ENCODE assay signal across 10 cellular contexts in the genomic region with DNA sequence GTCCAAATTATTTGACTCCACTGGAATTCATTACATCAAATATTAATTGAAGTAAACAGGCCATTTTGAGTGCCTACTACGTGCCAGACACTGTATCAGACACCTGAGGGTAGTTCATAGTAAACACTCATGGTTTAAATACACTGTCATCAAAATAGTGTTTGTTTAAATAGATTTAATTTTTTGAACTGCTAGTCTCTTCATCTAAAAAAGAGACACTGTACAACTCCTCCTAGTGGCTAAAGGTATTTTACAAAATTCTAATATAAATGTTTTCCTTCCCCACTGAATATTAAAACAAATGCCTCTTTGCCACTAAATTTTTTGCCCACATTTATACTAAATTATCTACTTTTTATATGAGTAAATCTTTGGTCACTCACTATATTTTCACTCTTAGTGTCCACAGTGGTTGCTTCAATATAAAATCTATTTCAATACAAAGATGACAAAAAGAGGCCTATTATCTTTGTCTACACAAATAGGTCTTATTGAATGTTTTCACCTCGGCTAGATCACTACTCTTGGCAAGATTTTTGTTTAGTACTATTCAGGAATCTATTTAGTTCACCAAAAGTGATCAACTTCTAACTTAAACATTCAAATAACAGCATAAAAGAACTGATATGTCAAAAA. TPM values are rescaled to one million over a fixed set of nuclear protein-coding genes. Genes with fewer than 3 reads are reported as not detected.
DNase-seq lines count a peak whose midpoint lies in the region; ATAC-seq and TF ChIP-seq lines count a peak whose summit lies in the region.
"Had no signal": no experiment of that assay in that cellular context is flagged by ENCODE, and none has a peak within 500 bp of the region (broad histone marks: within the 10 kb centered on the region; RNA-seq: fewer than 3 reads in every experiment).

No MANE protein-coding gene starts in this region.

- H3K27me3 ChIP-seq in IMR-90 (ENCODE audit: control insufficient read depth, insufficient read depth, low read length) (no peaks in the 10 kb centered on the region), body of pancreas (no peaks in the 10 kb centered on the region)

- H2BK15ac ChIP-seq in IMR-90 (ENCODE audit: low read depth, low read length), result peak overlapping the region; percentile 31; the same call in 1 of the 3 replicates

- no peak overlapping the region for H3K14ac ChIP-seq in IMR-90 (replicated peaks; ENCODE audit: low read depth, low read length)

- H3K27ac ChIP-seq in IMR-90 (ENCODE audit: insufficient read depth, low read length), result no peak overlapping the region
- H3K27ac ChIP-seq in body of pancreas, result no peak overlapping the region

- no peak overlapping the region for H3K23ac ChIP-seq in IMR-90 (ENCODE audit: low read depth, low read length)

- peaks cover 10% of the 10 kb centered on the region for H3K36me3 Mint-ChIP-seq in mesothelial cell of epicardium

- H3K36me3 ChIP-seq in IMR-90 (ENCODE audit: control insufficient read depth, insufficient read depth, low read length) (no peaks in the 10 kb centered on the region), body of pancreas (replicated peaks in 1 of 2; ENCODE audit: insufficient read depth in 1 of 2, low read depth in 2 of 2) (no peaks in the 10 kb centered on the region)

- H2BK20ac ChIP-seq in IMR-90 (ENCODE audit: low read depth, low read length), result no peak overlapping the region

- H3K4ac ChIP-seq in IMR-90 (ENCODE audit: low read depth, low read length), result no peak overlapping the region

- no peak overlapping the region for H4K5ac ChIP-seq in IMR-90 (ENCODE audit: low read depth, low read length)

- no peak overlapping the region for H3K4me3 Mint-ChIP-seq in mesothelial cell of epicardium

- no peak overlapping the region for H2AK9ac ChIP-seq in IMR-90 (replicated peaks; ENCODE audit: low read depth, low read length, poor library complexity)

- H4K20me1 ChIP-seq in IMR-90 (ENCODE audit: insufficient read depth, low read length), result no peaks in the 10 kb centered on the region

- no peak overlapping the region for H4K91ac ChIP-seq in IMR-90 (ENCODE audit: insufficient read depth, low read depth, low read length)

- H3K4me1 ChIP-seq in IMR-90 (ENCODE audit: control insufficient read depth, insufficient read depth, low read length) (no peaks in the 10 kb centered on the region), body of pancreas (no peaks in the 10 kb centered on the region)

- dilution Hi-C loops in IMR-90 (cut with HindIII; ENCODE audit: low sequenced_read_pairs, unreplicated experiment), result no loop called here

- POLR2A ChIA-PET in IMR-90 (lab: Charles Lee; ENCODE audit: unreplicated experiment), result no interaction called here

- no peaks in the 10 kb centered on the region for H3K4me1 Mint-ChIP-seq in mesothelial cell of epicardium

- no peaks in the 10 kb centered on the region for H3K27me3 Mint-ChIP-seq in mesothelial cell of epicardium (ENCODE audit: low read depth)

- H2BK5ac ChIP-seq in IMR-90 (ENCODE audit: low read depth, low read length, poor library complexity, severe bottlenecking), result no peak overlapping the region

- TF ChIP-seq CTCF in IMR-90 (conservative IDR thresholded peaks at IDR 0.05; ENCODE audit: low read depth, low read length) (peak; percentile 51), body of pancreas (IDR thresholded peaks at IDR 0.05) (peak in 5 of 7 experiments; percentile 11 to 38 (median 33)), mesothelial cell of epicardium (IDR thresholded peaks at IDR 0.05; ENCODE audit: unreplicated experiment) (peak; percentile 72)

- H2AK5ac ChIP-seq in IMR-90 (ENCODE audit: low read depth, low read length), result no peak overlapping the region

- H3K4me3 ChIP-seq in IMR-90 (ENCODE audit: insufficient read depth, low read depth, low read length) (no peak overlapping the region), body of pancreas (no peak overlapping the region)

- ATAC-seq in IMR-90 (ENCODE audit: low read depth) (no peak), body of pancreas (no peak), GM18520 (IDR thresholded peaks at IDR 0.05; ENCODE audit: unreplicated experiment) (no peak), GM18868 (IDR thresholded peaks at IDR 0.05; ENCODE audit: unreplicated experiment) (no peak)

- H2BK120ac ChIP-seq in IMR-90 (ENCODE audit: low read depth, low read length), result no peak overlapping the region

- WGBS in IMR-90 (ENCODE audit: extremely low coverage in 2 of 2, insufficient read length in 1 of 2), 2 experiments, result no CpG with 5 or more reads among the region's 2 CpGs
- 47 to 48% methylated on average over 2 of the region's 2 CpGs for WGBS in body of pancreas, 2 donors

- CTCF ChIA-PET in IMR-90 (lab: Yijun Ruan, JAX), result no interaction called here

- H3K4me2 ChIP-seq in IMR-90 (ENCODE audit: low read depth, low read length), result no peak overlapping the region

- BruUV-seq in IMR-90 (replicated peaks; lab: Mats Ljungman, UMichigan), result no TSS peak

- no peak overlapping the region for H4K8ac ChIP-seq in IMR-90 (ENCODE audit: low read depth in 2 of 2, low read length in 2 of 2)

- H3K9me3 Mint-ChIP-seq in mesothelial cell of epicardium, result peaks cover 13% of the 10 kb centered on the region

- H3K9ac ChIP-seq in IMR-90 (ENCODE audit: low read depth, low read length), result no peak overlapping the region

- intact Hi-C loops in IMR-90 (cut with micrococcal nuclease), result no loop called here
- intact Hi-C loops in body of pancreas (cut with DNase I), result no loop called here

- DNase-seq in CD1c-positive myeloid dendritic cell (ENCODE audit: extremely low spot score) (peak; percentile 42), IMR-90 (peak; percentile 10), body of pancreas (no peak), mesothelial cell of epicardium (ENCODE audit: low spot score in 2 of 2, unreplicated experiment in 2 of 2) (no peak), kidney glomerular epithelial cell (lab: John Stamatoyannopoulos, UW) (no peak)
- DNase-seq in stimulated activated naive CD4-positive, alpha-beta T cell (lab: John Stamatoyannopoulos, UW), result no peak
- DNase-seq: activated naive CD4-positive, alpha-beta T cell treated with Interleukin-2 at 50 U/mL for 16 hours; NCI-H2081 had no signal

- in situ Hi-C loops in IMR-90 (cut with MboI; ENCODE audit: low sequenced_read_pairs), result no loop called here

- H3K9me3 ChIP-seq in IMR-90 (ENCODE audit: control insufficient read depth, insufficient read depth, low read length), result no peaks in the 10 kb centered on the region
- no peaks in the 10 kb centered on the region for H3K9me3 ChIP-seq in body of pancreas

- H3K79me1 ChIP-seq in IMR-90 (ENCODE audit: low read depth in 1 of 2, low read length in 2 of 2), result peaks cover 3 to 10% of the 10 kb centered on the region in 2 experiments; a peak in 3 of 4 replicates

- no peak overlapping the region for H3K27ac Mint-ChIP-seq in mesothelial cell of epicardium

- TF ChIP-seq RAD21 in IMR-90 (IDR thresholded peaks at IDR 0.05; ENCODE audit: low read length), result peak; percentile 42

- no peak for TF ChIP-seq POLR2A in IMR-90 (IDR thresholded peaks at IDR 0.05; ENCODE audit: low read depth, low read length)
- no peak for TF ChIP-seq POLR2A in body of pancreas (IDR thresholded peaks at IDR 0.05)

- no peak overlapping the region for H3K56ac ChIP-seq in IMR-90 (ENCODE audit: extremely low read depth, insufficient read depth, low read length)

- H3K18ac ChIP-seq in IMR-90 (ENCODE audit: low read depth, low read length), result no peak overlapping the region

- H3K9me1 ChIP-seq in IMR-90 (ENCODE audit: insufficient read depth, low read length), result no peaks in the 10 kb centered on the region

- H2AFZ ChIP-seq in IMR-90 (replicated peaks; ENCODE audit: low read length, poor library complexity), result no peak overlapping the region

TF ChIP-seq in IMR-90, 13 proteins besides CTCF, POLR2A, EP300 and RAD21:
- TF ChIP-seq SMC3 (IDR thresholded peaks at IDR 0.05; ENCODE audit: low read depth, low read length) (peak; percentile 61), CHD1 (IDR thresholded peaks at IDR 0.05; ENCODE audit: low read depth, low read length) (no peak), RFX5 (IDR thresholded peaks at IDR 0.05; ENCODE audit: low read depth, low read length) (no peak), FOS (IDR thresholded peaks at IDR 0.05; ENCODE audit: low read depth, low read length) (no peak)
- TF ChIP-seq, protein P1, sequence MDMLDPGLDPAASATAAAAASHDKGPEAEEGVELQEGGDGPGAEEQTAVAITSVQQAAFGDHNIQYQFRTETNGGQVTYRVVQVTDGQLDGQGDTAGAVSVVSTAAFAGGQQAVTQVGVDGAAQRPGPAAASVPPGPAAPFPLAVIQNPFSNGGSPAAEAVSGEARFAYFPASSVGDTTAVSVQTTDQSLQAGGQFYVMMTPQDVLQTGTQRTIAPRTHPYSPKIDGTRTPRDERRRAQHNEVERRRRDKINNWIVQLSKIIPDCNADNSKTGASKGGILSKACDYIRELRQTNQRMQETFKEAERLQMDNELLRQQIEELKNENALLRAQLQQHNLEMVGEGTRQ (IDR thresholded peaks at IDR 0.05; ENCODE audit: low read depth, low read length), result no peak
TF ChIP-seq in IMR-90: peak in this region for 1.

RNA-seq across cellular contexts. Expression of a gene that starts 15.4 kb away (rescaled TPM):
- 21.3 and 36.1 TPM in 2 replicates for total RNA-seq in IMR-90 (2012; rRNA removed)
- 19.0 and 22.7 TPM in 2 replicates for polyA plus RNA-seq in IMR-90 (2012; rRNA removed)
- 4.8 and 11.2 TPM in 2 replicates for polyA plus RNA-seq in IMR-90 (2012; cell fraction: cytosol; rRNA removed)
- polyA plus RNA-seq in IMR-90 (2012; cell fraction: nucleus; rRNA removed; ENCODE audit: low replicate concordance), result 3.0 and 25.7 TPM in 2 replicates
- total RNA-seq in body of pancreas, result 10 to 100 TPM; 11.4 to 11.5 TPM
- 33.5 to 36.2 TPM (median 34.5 TPM) in 3 replicates for total RNA-seq in mesothelial cell of epicardium

RNA-seq across cellular contexts. Expression of a gene that starts 15.6 kb away (rescaled TPM):
- total RNA-seq in IMR-90 (2012; rRNA removed), result 4.5 and 18.3 TPM in 2 replicates
- 5.1 and 6.3 TPM in 2 replicates for polyA plus RNA-seq in IMR-90 (2012; rRNA removed)
- polyA plus RNA-seq in IMR-90 (2012; cell fraction: cytosol; rRNA removed), result 0.53 and 0.99 TPM in 2 replicates
- polyA plus RNA-seq in IMR-90 (2012; cell fraction: nucleus; rRNA removed; ENCODE audit: low replicate concordance), result 0.17 and 2.4 TPM in 2 replicates
- 1 to 10 TPM; 5.3 to 8.6 TPM for total RNA-seq in body of pancreas
- total RNA-seq in mesothelial cell of epicardium, result 21.1 to 22.5 TPM (median 21.3 TPM) in 3 replicates

RNA-seq across cellular contexts. Expression of a gene that starts 59.1 kb away (rescaled TPM):
- total RNA-seq in IMR-90 (2012; rRNA removed), result 4.4 and 4.8 TPM in 2 replicates
- 4.0 and 5.3 TPM in 2 replicates for polyA plus RNA-seq in IMR-90 (2012; rRNA removed)
- polyA plus RNA-seq in IMR-90 (2012; cell fraction: cytosol; rRNA removed), result 2.1 and 2.3 TPM in 2 replicates
- polyA plus RNA-seq in IMR-90 (2012; cell fraction: nucleus; rRNA removed; ENCODE audit: low replicate concordance), result 1.1 and 2.4 TPM in 2 replicates
- total RNA-seq in body of pancreas, result 1 to 10 TPM in 1 of 2 donors, under 1 TPM in 1; 0.99 to 2.9 TPM
- 7.7 to 8.6 TPM (median 7.7 TPM) in 3 replicates for total RNA-seq in mesothelial cell of epicardium

RNA-seq across cellular contexts. Expression of a gene that starts 59.2 kb away (rescaled TPM):
- total RNA-seq in IMR-90 (2012; rRNA removed), result 50.7 and 70.3 TPM in 2 replicates
- 41.4 and 46.3 TPM in 2 replicates for polyA plus RNA-seq in IMR-90 (2012; rRNA removed)
- polyA plus RNA-seq in IMR-90 (2012; cell fraction: cytosol; rRNA removed), result 19.0 and 20.9 TPM in 2 replicates
- polyA plus RNA-seq in IMR-90 (2012; cell fraction: nucleus; rRNA removed; ENCODE audit: low replicate concordance), result 37.4 and 90.3 TPM in 2 replicates
- 10 to 100 TPM; 36.1 to 46.5 TPM for total RNA-seq in body of pancreas
- 55.9 to 57.2 TPM (median 56.6 TPM) in 3 replicates for total RNA-seq in mesothelial cell of epicardium

Comparison
In these comparisons a context has a peak if more than half of its experiments do, and no peak if none do; other contexts are left out.
1. DNase-seq: peak in CD1c-positive myeloid dendritic cell (single experiment) and IMR-90 (single experiment); none in body of pancreas (0 of 4), mesothelial cell of epicardium (0 of 2), stimulated activated naive CD4-positive, alpha-beta T cell (0 of 6) and kidney glomerular epithelial cell (single experiment).
2. Peak in every context shown above with its lines, with median percentiles within 50 percentile points of each other: CTCF ChIP-seq.